12 cellular contexts compared by ENCODE assay signal in genomic region chr12:51372021-51372420, GRCh38. TPM values are rescaled to one million over a fixed set of nuclear protein-coding genes. Genes with fewer than 3 reads are reported as not detected.
A peak's percentile ranks its signal among the peaks of the same experiment; 100 is the strongest.
DNase-seq lines count a peak whose midpoint lies in the region; ATAC-seq, FAIRE-seq and TF ChIP-seq lines count a peak whose summit lies in the region.
"Had no signal": no experiment of that assay in that cellular context is flagged by ENCODE, and none has a peak within 500 bp of the region (broad histone marks: within the 10 kb centered on the region; RNA-seq: fewer than 3 reads in every experiment).

No MANE protein-coding gene starts in this region.

- H3K4me1 Mint-ChIP-seq in natural killer cell (peaks cover 33 to 40% of the 10 kb centered on the region in 2 donors), endothelial cell (ENCODE audit: unreplicated experiment) (peaks cover 46% of the 10 kb centered on the region), neural progenitor cell (peaks cover 42% of the 10 kb centered on the region)
- peaks cover 48 to 52% of the 10 kb centered on the region in 2 donors for H3K4me1 Mint-ChIP-seq in natural killer cell treated with Interleukin-12 subunit alpha and Interleukin-12 subunit beta and Interleukin-15 and Interleukin-18, amount 100 ng/mL, for 72 hours (ENCODE audit: low read depth in 2 of 2)

- no peak for FAIRE-seq in frontal cortex (lab: Jason Lieb, UNC)

- peak overlapping the region; percentile 21 for H3K4me2 ChIP-seq in neural progenitor cell

- H3K4me1 ChIP-seq in neural progenitor cell = peaks cover 19% of the 10 kb centered on the region

- no peaks in the 10 kb centered on the region for H3K79me2 ChIP-seq in neural progenitor cell (ENCODE audit: low read depth)

- H3K27ac ChIP-seq in neural progenitor cell = no peak overlapping the region

- intact Hi-C loops in natural killer cell (cut with micrococcal nuclease) = no loop called here

- H3K36me3 Mint-ChIP-seq in natural killer cell (peaks cover 9% of the 10 kb centered on the region), endothelial cell (ENCODE audit: low read depth, unreplicated experiment) (peaks cover 8% of the 10 kb centered on the region), neural progenitor cell (no peaks in the 10 kb centered on the region)
- peaks cover 10% of the 10 kb centered on the region for H3K36me3 Mint-ChIP-seq in natural killer cell treated with Interleukin-12 subunit alpha and Interleukin-12 subunit beta and Interleukin-15 and Interleukin-18, amount 100 ng/mL, for 72 hours

- H3K9ac ChIP-seq in neural progenitor cell = no peak overlapping the region

- H2AFZ ChIP-seq in neural progenitor cell (replicated peaks) = no peak overlapping the region

- H3K4me3 ChIP-seq in neural progenitor cell (no peak overlapping the region), H7 (ENCODE audit: insufficient read depth, low read depth, low read length) (no peak overlapping the region)
- H3K4me3 ChIP-seq: Peyer's patch had no signal

- H3K27me3 ChIP-seq in neural progenitor cell (peaks cover 37% of the 10 kb centered on the region), H7 (ENCODE audit: control insufficient read depth, insufficient read depth, low read length) (no peaks in the 10 kb centered on the region)
- H3K27me3 ChIP-seq: Peyer's patch had no signal

- H4K20me1 ChIP-seq in neural progenitor cell (ENCODE audit: low read depth) = peaks cover 3% of the 10 kb centered on the region

- H3K4me3 Mint-ChIP-seq in natural killer cell (no peak overlapping the region), endothelial cell (ENCODE audit: unreplicated experiment) (no peak overlapping the region), neural progenitor cell (no peak overlapping the region)
- H3K4me3 Mint-ChIP-seq in natural killer cell treated with Interleukin-12 subunit alpha and Interleukin-12 subunit beta and Interleukin-15 and Interleukin-18, amount 100 ng/mL, for 72 hours = no peak overlapping the region
- H3K4me3 Mint-ChIP-seq: activated B cell treated with CpG ODN at 0.5 μM for 24 hours had no signal

- H3K9me3 Mint-ChIP-seq in natural killer cell (no peaks in the 10 kb centered on the region), endothelial cell (ENCODE audit: unreplicated experiment) (no peaks in the 10 kb centered on the region), neural progenitor cell (no peaks in the 10 kb centered on the region)
- H3K9me3 Mint-ChIP-seq in natural killer cell treated with Interleukin-12 subunit alpha and Interleukin-12 subunit beta and Interleukin-15 and Interleukin-18, amount 100 ng/mL, for 72 hours = no peaks in the 10 kb centered on the region
- H3K9me3 Mint-ChIP-seq: activated B cell treated with CpG ODN at 0.5 μM for 24 hours had no signal

- H3F3A ChIP-seq in neural progenitor cell (ENCODE audit: low read depth) = peaks cover 29% of the 10 kb centered on the region

- no peak for ATAC-seq in natural killer cell
- no peak for ATAC-seq in natural killer cell treated with Interleukin-12 subunit alpha and Interleukin-12 subunit beta and Interleukin-15 and Interleukin-18, amount 100 ng/mL, for 72 hours
- ATAC-seq in GM21737 (IDR thresholded peaks at IDR 0.05; ENCODE audit: unreplicated experiment) = no peak

- no peaks in the 10 kb centered on the region for H3K36me3 ChIP-seq in neural progenitor cell
- peaks cover 8% of the 10 kb centered on the region for H3K36me3 ChIP-seq in H7 (replicated peaks; ENCODE audit: control insufficient read depth, insufficient read depth, low read length)

- H3K9me3 ChIP-seq in neural progenitor cell (ENCODE audit: low read depth) = no peaks in the 10 kb centered on the region
- H3K9me3 ChIP-seq: Peyer's patch had no signal

- H3K27ac Mint-ChIP-seq in natural killer cell (peak overlapping the region; percentile 18 to 69), endothelial cell (ENCODE audit: unreplicated experiment) (peak overlapping the region; percentile 73), neural progenitor cell (no peak overlapping the region)
- H3K27ac Mint-ChIP-seq in natural killer cell treated with Interleukin-12 subunit alpha and Interleukin-12 subunit beta and Interleukin-15 and Interleukin-18, amount 100 ng/mL, for 72 hours = peak overlapping the region in 1 of 2 donors; percentile 58
- H3K27ac Mint-ChIP-seq: activated B cell treated with CpG ODN at 0.5 μM for 24 hours had no signal

- H3K27me3 Mint-ChIP-seq in natural killer cell (ENCODE audit: low read depth in 2 of 2) (no peaks in the 10 kb centered on the region), endothelial cell (ENCODE audit: unreplicated experiment) (peaks cover 3% of the 10 kb centered on the region), neural progenitor cell (ENCODE audit: insufficient read depth, low read depth) (peaks cover 11% of the 10 kb centered on the region)
- H3K27me3 Mint-ChIP-seq in natural killer cell treated with Interleukin-12 subunit alpha and Interleukin-12 subunit beta and Interleukin-15 and Interleukin-18, amount 100 ng/mL, for 72 hours = no peaks in the 10 kb centered on the region
- H3K27me3 Mint-ChIP-seq: activated B cell treated with CpG ODN at 0.5 μM for 24 hours had no signal

- no peak for DNase-seq in natural killer cell
- DNase-seq in natural killer cell treated with Interleukin-12 subunit alpha and Interleukin-12 subunit beta and Interleukin-15 and Interleukin-18, amount 100 ng/mL, for 72 hours (ENCODE audit: low spot score) = no peak
- no peak for DNase-seq in endothelial cell (ENCODE audit: low spot score)
- DNase-seq in neural progenitor cell (ENCODE audit: low spot score) = no peak
- DNase-seq in NCI-H146 treated with DMSO at 0.1 percent for 48 hours (lab: John Stamatoyannopoulos, UW; ENCODE audit: unreplicated experiment) = no peak
- DNase-seq in frontal cortex (ENCODE audit: low spot score in 2 of 2) = no peak
- no peak for DNase-seq in H7
- DNase-seq: activated B cell treated with CpG ODN at 0.5 μM for 24 hours had no signal

- TF ChIP-seq CTCF in natural killer cell (IDR thresholded peaks at IDR 0.05) = no peak
- TF ChIP-seq CTCF in endothelial cell (IDR thresholded peaks at IDR 0.05; ENCODE audit: unreplicated experiment) = no peak
- no peak for TF ChIP-seq CTCF in neural progenitor cell (IDR thresholded peaks at IDR 0.05)

RNA-seq across cellular contexts. Expression of gene GALNT6, which starts 19.2 kb away (rescaled TPM):
- total RNA-seq in natural killer cell (10 to 100 TPM; 19.3 to 38.5 (median 33.9) TPM), endothelial cell (ENCODE audit: unreplicated experiment) (12.5 TPM), neural progenitor cell (ENCODE audit: low replicate concordance) (1.5 TPM in 1 of 2 replicates, not detected in the other), frontal cortex (under 0.01 TPM)
- 10 to 100 TPM; 13.2 to 23.5 TPM for total RNA-seq in natural killer cell treated with Interleukin-12 subunit alpha and Interleukin-12 subunit beta and Interleukin-15 and Interleukin-18, amount 100 ng/mL, for 72 hours
- total RNA-seq in H7 (2014; rRNA removed; shearing (Covaris generic)) = 22.8 and 37.0 TPM in 2 replicates

RNA-seq across cellular contexts. Expression of gene CELA1, which starts 25.5 kb away (rescaled TPM):
- total RNA-seq in natural killer cell = under 1 TPM in 2 of 3 donors, not detected in 1; 0.53 to 0.66 TPM
- total RNA-seq in natural killer cell treated with Interleukin-12 subunit alpha and Interleukin-12 subunit beta and Interleukin-15 and Interleukin-18, amount 100 ng/mL, for 72 hours = under 1 TPM in 1 of 2 donors, not detected in 1; 0.31 TPM
- total RNA-seq in endothelial cell (ENCODE audit: unreplicated experiment) = not detected
- total RNA-seq in neural progenitor cell (ENCODE audit: low replicate concordance) = not detected in 2 replicates
- not detected for total RNA-seq in frontal cortex
- not detected in 2 replicates for total RNA-seq in H7 (2014; rRNA removed; shearing (Covaris generic))
- total RNA-seq: A673, activated B cell treated with CpG ODN at 0.5 μM for 24 hours, Peyer's patch, pulmonary artery endothelial cell had no signal

RNA-seq across cellular contexts. Expression of gene BIN2, which starts 48.0 kb away (rescaled TPM):
- 100 to 1,000 TPM; 443 to 495 (median 478) TPM for total RNA-seq in natural killer cell
- 100 to 1,000 TPM in 1 of 2 donors, 10 to 100 TPM in 1; 93.6 to 115 TPM for total RNA-seq in natural killer cell treated with Interleukin-12 subunit alpha and Interleukin-12 subunit beta and Interleukin-15 and Interleukin-18, amount 100 ng/mL, for 72 hours
- total RNA-seq in endothelial cell (ENCODE audit: unreplicated experiment) = not detected
- 0.52 TPM in 1 of 2 replicates, not detected in the other for total RNA-seq in neural progenitor cell (ENCODE audit: low replicate concordance)
- 1.2 TPM for total RNA-seq in frontal cortex
- total RNA-seq in H7 (2014; rRNA removed; shearing (Covaris generic)) = 0.14 TPM in 1 of 2 replicates, not detected in the other
- total RNA-seq: A673, pulmonary artery endothelial cell had no signal

RNA-seq across cellular contexts. Expression of gene SLC4A8, which starts 52.6 kb away (rescaled TPM):
- total RNA-seq in natural killer cell (10 to 100 TPM in 2 of 3 donors, 1 to 10 TPM in 1; 9.8 to 19.2 (median 13.6) TPM), endothelial cell (ENCODE audit: unreplicated experiment) (16.7 TPM), neural progenitor cell (ENCODE audit: low replicate concordance) (10.1 and 132 TPM in 2 replicates), frontal cortex (25.3 TPM)
- total RNA-seq in natural killer cell treated with Interleukin-12 subunit alpha and Interleukin-12 subunit beta and Interleukin-15 and Interleukin-18, amount 100 ng/mL, for 72 hours = 1 to 10 TPM; 4.3 to 6.3 TPM
- total RNA-seq in H7 (2014; rRNA removed; shearing (Covaris generic)) = 3.9 and 4.6 TPM in 2 replicates

Comparison
In these comparisons a context has a peak if more than half of its experiments do, and no peak if none do; other contexts are left out.
1. RNA of gene BIN2, which starts 48.0 kb away (total RNA-seq): 443 to 495 TPM in natural killer cell and 93.6 to 115 TPM in natural killer cell treated with Interleukin-12 subunit alpha and Interleukin-12 subunit beta and Interleukin-15 and Interleukin-18, amount 100 ng/mL, for 72 hours; 1.2 TPM in frontal cortex (single experiment), 0.52 TPM in neural progenitor cell, 0.14 TPM in H7 and not detected in endothelial cell (single experiment); every median in the first group is over 10 times any median in the second.